In genomic region chr15:75428152-75428551, GRCh38 we compare ENCODE assay signal across 26 cellular contexts.
"Had no signal": no experiment of that assay in that cellular context is flagged by ENCODE, and none has a peak within 500 bp of the region (broad histone marks: within the 10 kb centered on the region; RNA-seq: fewer than 3 reads in every experiment).

No MANE protein-coding gene starts in this region.

- ATAC-seq: effector memory CD8-positive, alpha-beta T cell; esophagus mucosa; gastrocnemius medialis; heart right ventricle; left cardiac atrium; left lung; left ventricle myocardium superior; lower lobe of right lung; mucosa of descending colon had no signal

- FAIRE-seq: endometrium, islet of Langerhans, keratinocyte had no signal

- H3K27ac ChIP-seq: colonic mucosa, epithelial cell of prostate, esophagus squamous epithelium, gastrocnemius medialis, heart right ventricle, left lung, lower lobe of right lung had no signal

- H3K9me3 ChIP-seq: colonic mucosa, esophagus squamous epithelium, gastrocnemius medialis, heart right ventricle, left lung, lower lobe of right lung, mucosa of descending colon had no signal

- DNase-seq: colonic mucosa; cortex of kidney; effector CD8-positive, alpha-beta T cell; effector memory CD8-positive, alpha-beta T cell; endodermal cell; erythroblast; esophagus squamous epithelium; foreskin fibroblast; foreskin melanocyte; gastrocnemius medialis; glutamatergic neuron; head of caudate nucleus; heart right ventricle; hippocampal formation; left cardiac atrium; left lung; left ventricle myocardium superior; lower lobe of right lung; mesenchymal stem cell; mucosa of descending colon; naive B cell had no signal

- H3K4me1 ChIP-seq: colonic mucosa, lower lobe of right lung had no signal

- H3K27me3 ChIP-seq: colonic mucosa, esophagus squamous epithelium, gastrocnemius medialis, heart right ventricle, left lung had no signal

- H3K4me3 ChIP-seq: colonic mucosa, esophagus squamous epithelium, gastrocnemius medialis, heart right ventricle, left lung, lower lobe of right lung, mucosa of descending colon had no signal
